In the genomic region with DNA sequence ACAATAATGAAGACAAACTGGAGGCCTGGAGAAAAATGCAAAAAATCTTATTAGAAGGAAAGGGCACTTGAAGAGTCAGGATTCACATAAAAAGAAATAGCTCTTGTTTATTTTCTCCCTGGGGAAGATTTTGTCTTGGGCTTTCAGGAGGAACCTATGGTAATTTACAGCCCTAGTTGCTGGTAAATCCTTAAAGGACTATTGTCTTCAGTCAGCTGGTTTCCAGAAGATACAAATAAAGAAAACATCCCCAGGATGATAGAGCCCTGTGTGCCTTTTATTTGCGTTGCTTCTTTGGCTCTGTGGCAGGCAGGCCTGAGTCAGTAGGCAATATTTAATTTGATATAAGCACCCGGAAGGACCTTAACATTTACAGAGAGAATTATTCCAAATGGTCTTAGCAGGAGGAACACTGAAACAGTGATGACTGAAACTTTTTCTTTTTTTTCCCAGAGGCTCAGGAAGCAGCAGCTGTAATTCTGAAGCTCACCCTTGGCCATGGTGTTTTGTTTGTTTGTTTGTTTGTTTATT, we compare ENCODE assay signal across 17 cellular contexts.
"Had no signal": no experiment of that assay in that cellular context is flagged by ENCODE, and none has a peak within 500 bp of the region (broad histone marks: within the 10 kb centered on the region; RNA-seq: fewer than 3 reads in every experiment).

No MANE protein-coding gene starts in this region.

- H3K36me3 Mint-ChIP-seq: activated naive CD4-positive, alpha-beta T cell treated with anti-CD3 and anti-CD28 coated beads, Interleukin-2, amount 50 U/mL, for 24 hours; immature natural killer cell; stimulated activated memory B cell treated with anti-CD40 and anti-IgM and Interleukin-4, amounts not matched to agents 10 μg/mL and 1 μg/mL and 100 μg/mL, for 72 hours had no signal

- H3K9me3 Mint-ChIP-seq: activated CD4-positive, alpha-beta memory T cell treated with anti-CD3 and anti-CD28 coated beads, Interleukin-2, amount 10 ng/mL, durations not matched to agents 7 days and 5 days; activated naive CD4-positive, alpha-beta T cell treated with anti-CD3 and anti-CD28 coated beads, Interleukin-2, amount 50 U/mL, for 24 hours; activated T-cell treated with anti-CD3 and anti-CD28 coated beads, Interleukin-2, amount 50 U/mL, for 4 hours; stimulated activated memory B cell treated with anti-CD40 and anti-IgM and Interleukin-4, amounts not matched to agents 10 μg/mL and 1 μg/mL and 100 μg/mL, for 72 hours had no signal

- H3K36me3 ChIP-seq: neutrophil had no signal

- H3K27me3 ChIP-seq: neutrophil had no signal

- H3K4me1 Mint-ChIP-seq: activated CD4-positive, alpha-beta memory T cell treated with anti-CD3 and anti-CD28 coated beads, Interleukin-2, amount 10 ng/mL, durations not matched to agents 7 days and 5 days; activated naive CD4-positive, alpha-beta T cell treated with anti-CD3 and anti-CD28 coated beads, Interleukin-2, amount 50 U/mL, for 24 hours; immature natural killer cell; stimulated activated memory B cell treated with anti-CD40 and anti-IgM and Interleukin-4, amounts not matched to agents 10 μg/mL and 1 μg/mL and 100 μg/mL, for 72 hours; T-helper 17 cell had no signal

- H3K4me3 ChIP-seq: coronary artery had no signal

- H3K9me3 ChIP-seq: neutrophil had no signal

- H3K27ac ChIP-seq: coronary artery, foreskin keratinocyte, neutrophil, parathyroid adenoma had no signal

- H3K9ac ChIP-seq: parathyroid adenoma had no signal

- H2AFZ ChIP-seq: parathyroid adenoma had no signal

- DNase-seq: activated CD4-positive, alpha-beta memory T cell treated with anti-CD3 and anti-CD28 coated beads, Interleukin-2, amount 10 ng/mL, durations not matched to agents 7 days and 5 days; activated CD4-positive, alpha-beta T cell treated with anti-CD3 and anti-CD28 coated beads for 4 hours; activated effector memory CD4-positive, alpha-beta T cell treated with Interleukin-2 at 50 U/mL for 16 hours; activated T-cell treated with anti-CD3 and anti-CD28 coated beads, Interleukin-2, amount 50 U/mL, for 4 hours; central memory CD4-positive, alpha-beta T cell; foreskin keratinocyte; head of caudate nucleus; immature natural killer cell; left colon; retina; stimulated activated CD4-positive, alpha-beta T cell treated with anti-CD3 and anti-CD28 coated beads, Interleukin-2, amount 100 ng/mL, for 48 hours; T-helper 17 cell had no signal

- H3K4me3 Mint-ChIP-seq: activated CD4-positive, alpha-beta memory T cell treated with anti-CD3 and anti-CD28 coated beads, Interleukin-2, amount 10 ng/mL, durations not matched to agents 7 days and 5 days; activated naive CD4-positive, alpha-beta T cell treated with anti-CD3 and anti-CD28 coated beads, Interleukin-2, amount 50 U/mL, for 24 hours; activated T-cell treated with anti-CD3 and anti-CD28 coated beads, Interleukin-2, amount 50 U/mL, for 4 hours; immature natural killer cell; stimulated activated memory B cell treated with anti-CD40 and anti-IgM and Interleukin-4, amounts not matched to agents 10 μg/mL and 1 μg/mL and 100 μg/mL, for 72 hours; T-helper 17 cell had no signal

- H3K79me2 ChIP-seq: parathyroid adenoma had no signal

- H3K27ac Mint-ChIP-seq: activated CD4-positive, alpha-beta memory T cell treated with anti-CD3 and anti-CD28 coated beads, Interleukin-2, amount 10 ng/mL, durations not matched to agents 7 days and 5 days; activated naive CD4-positive, alpha-beta T cell treated with anti-CD3 and anti-CD28 coated beads, Interleukin-2, amount 50 U/mL, for 24 hours; immature natural killer cell; stimulated activated memory B cell treated with anti-CD40 and anti-IgM and Interleukin-4, amounts not matched to agents 10 μg/mL and 1 μg/mL and 100 μg/mL, for 72 hours; T-helper 17 cell had no signal

- H3K4me1 ChIP-seq: foreskin keratinocyte, parathyroid adenoma had no signal

- H3K27me3 Mint-ChIP-seq: activated naive CD4-positive, alpha-beta T cell treated with anti-CD3 and anti-CD28 coated beads, Interleukin-2, amount 50 U/mL, for 24 hours had no signal

- ATAC-seq: activated T-cell treated with anti-CD3 and anti-CD28 coated beads, Interleukin-2, amount 50 U/mL, for 4 hours; foreskin keratinocyte; left colon; stimulated activated memory B cell treated with anti-CD40 and anti-IgM and Interleukin-4, amounts not matched to agents 10 μg/mL and 1 μg/mL and 100 μg/mL, for 72 hours; T-helper 17 cell had no signal
